In genomic region chr12:129325566-129325965, GRCh38 we compare ENCODE assay signal across 24 cellular contexts.
DNase-seq lines count a peak whose midpoint lies in the region; ATAC-seq, FAIRE-seq and TF ChIP-seq lines count a peak whose summit lies in the region.
"Had no signal": no experiment of that assay in that cellular context is flagged by ENCODE, and none has a peak within 500 bp of the region (broad histone marks: within the 10 kb centered on the region; RNA-seq: fewer than 3 reads in every experiment).

No MANE protein-coding gene starts in this region.

- FAIRE-seq in D721Med (lab: Jason Lieb, UNC) = no peak
- FAIRE-seq: H54, HepG2, K562 had no signal

- intact Hi-C loops in psoas muscle (cut with DNase I) = no loop called here

- H3K4me1 ChIP-seq in psoas muscle = no peaks in the 10 kb centered on the region
- H3K4me1 ChIP-seq: BLaER1 treated with 17β-estradiol and CSF1 and Interleukin-3, amounts not matched to agents 10 nM and 100 nM; Caco-2; SJCRH30 had no signal

- TF ChIP-seq CTCF in D721Med (IDR thresholded peaks at IDR 0.05; ENCODE audit: insufficient read depth, missing control alignments) (no peak), psoas muscle (IDR thresholded peaks at IDR 0.05) (no peak)

- DNase-seq in NCI-H510A treated with DMSO at 0.1 percent for 48 hours (lab: John Stamatoyannopoulos, UW) = peak; percentile 23
- DNase-seq in NCI-H510A (lab: John Stamatoyannopoulos, UW) = no peak
- peak; percentile 16 for DNase-seq in RKO (ENCODE audit: low spot score)
- DNase-seq in kidney glomerular epithelial cell (lab: John Stamatoyannopoulos, UW) = peak; percentile 5
- no peak for DNase-seq in NCI-H2227 (lab: John Stamatoyannopoulos, UW; ENCODE audit: unreplicated experiment)
- no peak for DNase-seq in D721Med (ENCODE audit: insufficient read length, low spot score)
- DNase-seq in psoas muscle = no peak
- DNase-seq: 8988T; Caco-2; CD4-positive, alpha-beta memory T cell; GDM1; MM.1S; NCI-H1092; NCI-H1436 treated with DMSO at 0.1 percent for 48 hours; NCI-H2081; NCI-H2227 treated with DMSO at 0.1 percent for 48 hours; NCI-H774; NK-92 treated with Interleukin-12 subunit alpha and Interleukin-12 subunit beta, amount 100 ng/mL, for 24 hours; T-cell had no signal

- ATAC-seq in psoas muscle = no peak
- ATAC-seq: HepG2, K562, T-cell had no signal

- H3K9me3 ChIP-seq in psoas muscle = no peaks in the 10 kb centered on the region
- H3K9me3 ChIP-seq: BLaER1 treated with 17β-estradiol and CSF1 and Interleukin-3, amounts not matched to agents 10 nM and 100 nM; Caco-2; SJCRH30 had no signal

- H3K27ac ChIP-seq in psoas muscle = no peak overlapping the region
- H3K27ac ChIP-seq: BLaER1 treated with 17β-estradiol and CSF1 and Interleukin-3, amounts not matched to agents 10 nM and 100 nM; SJCRH30 had no signal

- H3K4me3 ChIP-seq in psoas muscle = no peak overlapping the region
- H3K4me3 ChIP-seq: BLaER1 treated with 17β-estradiol and CSF1 and Interleukin-3, amounts not matched to agents 10 nM and 100 nM; K562; SJCRH30 had no signal

- WGBS in psoas muscle, 3 donors = 52 to 69% (median 57%) methylated on average over 2 of the region's 2 CpGs

- no peaks in the 10 kb centered on the region for H3K36me3 ChIP-seq in psoas muscle (ENCODE audit: insufficient read depth in 1 of 2, low read depth in 1 of 2)
- H3K36me3 ChIP-seq: BLaER1 treated with 17β-estradiol and CSF1 and Interleukin-3, amounts not matched to agents 10 nM and 100 nM; SJCRH30 had no signal

- H3K27me3 ChIP-seq in psoas muscle (ENCODE audit: insufficient read depth in 3 of 3, low read length in 2 of 3) = no peaks in the 10 kb centered on the region
- H3K27me3 ChIP-seq: BLaER1 treated with 17β-estradiol and CSF1 and Interleukin-3, amounts not matched to agents 10 nM and 100 nM; SJCRH30 had no signal

Comparison
In these comparisons a context has a peak if more than half of its experiments do, and no peak if none do; other contexts are left out.
1. DNase-seq: peak in NCI-H510A treated with DMSO at 0.1 percent for 48 hours (single experiment), RKO (single experiment) and kidney glomerular epithelial cell (single experiment); none in NCI-H510A (single experiment), NCI-H2227 (single experiment), D721Med (single experiment) and psoas muscle (0 of 2).